In the genomic region with DNA sequence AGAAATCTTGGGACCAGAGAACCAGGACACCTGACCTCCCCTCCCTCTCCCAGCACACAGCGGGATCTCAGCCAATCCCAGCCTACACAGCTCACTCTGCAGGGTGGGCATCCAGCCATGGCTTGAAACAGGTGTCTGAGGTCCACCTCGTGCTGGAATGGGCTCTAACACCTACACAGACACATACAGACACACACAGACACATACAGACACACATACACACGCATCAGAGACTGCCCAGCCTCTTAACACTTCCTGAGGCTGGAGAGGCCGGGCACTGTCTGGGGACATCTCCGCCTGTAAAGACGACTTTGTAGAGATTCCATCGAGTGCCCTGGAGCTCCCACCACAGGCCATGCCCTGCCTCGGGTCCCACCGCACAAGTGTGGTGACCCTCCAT, we compare ENCODE assay signal across 25 cellular contexts. TPM values are rescaled to one million over a fixed set of nuclear protein-coding genes. Genes with fewer than 3 reads are reported as not detected.
"Had no signal": no experiment of that assay in that cellular context is flagged by ENCODE, and none has a peak within 500 bp of the region (broad histone marks: within the 10 kb centered on the region; RNA-seq: fewer than 3 reads in every experiment).

No MANE protein-coding gene starts in this region.

- H3K27ac Mint-ChIP-seq: activated naive CD8-positive, alpha-beta T cell treated with anti-CD3 and anti-CD28 coated beads, Interleukin-2, amount 10 ng/mL, durations not matched to agents 7 days and 5 days; natural killer cell had no signal

- H3K4me1 ChIP-seq: foreskin keratinocyte, left ventricle myocardium inferior, tibial artery had no signal

- ATAC-seq: activated T-cell treated with anti-CD3 and anti-CD28 coated beads, Interleukin-2, amount 50 U/mL, for 4 hours; foreskin keratinocyte; natural killer cell; right cardiac atrium; stimulated activated effector memory CD8-positive, alpha-beta T cell treated with anti-CD3 and anti-CD28 coated beads, Interleukin-12 subunit alpha, Interleukin-12 subunit beta, amount 100 ng/mL, for 72 hours; stimulated activated naive CD8-positive, alpha-beta T cell treated with anti-CD3 and anti-CD28 coated beads, Interleukin-15, amount 100 ng/mL, for 72 hours had no signal

- DNase-seq: activated CD8-positive, alpha-beta memory T cell treated with anti-CD3 and anti-CD28 coated beads, Interleukin-2, amount 50 U/mL, for 4 hours; activated naive CD4-positive, alpha-beta T cell treated with Interleukin-2 at 50 U/mL for 16 hours; activated naive CD8-positive, alpha-beta T cell treated with anti-CD3 and anti-CD28 coated beads, Interleukin-2, amount 10 ng/mL, durations not matched to agents 7 days and 5 days; activated T-cell treated with anti-CD3 and anti-CD28 coated beads, Interleukin-2, amount 50 U/mL, for 4 hours; amygdala; effector CD4-positive, alpha-beta T cell; foreskin keratinocyte; left ventricle myocardium inferior; midbrain; natural killer cell; ovary; right cardiac atrium; stimulated activated CD4-positive, alpha-beta T cell treated with anti-CD3 and anti-CD28 coated beads, Interleukin-2, amount 100 ng/mL, for 24 hours; stimulated activated naive CD8-positive, alpha-beta T cell treated with anti-CD3 and anti-CD28 coated beads, Interleukin-15, amount 100 ng/mL, for 72 hours; T-helper 1 cell had no signal

- H3K27me3 ChIP-seq: foreskin keratinocyte, neutrophil, ovary, tibial artery had no signal

- H3K36me3 Mint-ChIP-seq: natural killer cell had no signal

- H3K4me3 Mint-ChIP-seq: activated naive CD8-positive, alpha-beta T cell treated with anti-CD3 and anti-CD28 coated beads, Interleukin-2, amount 10 ng/mL, durations not matched to agents 7 days and 5 days; activated T-cell treated with anti-CD3 and anti-CD28 coated beads, Interleukin-2, amount 50 U/mL, for 4 hours; natural killer cell; stimulated activated effector memory CD8-positive, alpha-beta T cell treated with anti-CD3 and anti-CD28 coated beads, Interleukin-12 subunit alpha, Interleukin-12 subunit beta, amount 100 ng/mL, for 72 hours; stimulated activated naive CD8-positive, alpha-beta T cell treated with anti-CD3 and anti-CD28 coated beads, Interleukin-15, amount 100 ng/mL, for 72 hours had no signal

- H3K27ac ChIP-seq: foreskin keratinocyte, left ventricle myocardium inferior, neutrophil, ovary, skin epidermis, tibial artery had no signal

- H3K9me3 ChIP-seq: left ventricle myocardium inferior, neutrophil, ovary, tibial artery had no signal

- H3K27me3 Mint-ChIP-seq: activated naive CD8-positive, alpha-beta T cell treated with anti-CD3 and anti-CD28 coated beads, Interleukin-2, amount 10 ng/mL, durations not matched to agents 7 days and 5 days had no signal

- H3K36me3 ChIP-seq: left ventricle myocardium inferior, ovary had no signal

- H3K4me3 ChIP-seq: left ventricle myocardium inferior, ovary, skin epidermis, tibial artery had no signal

- H3K9me3 Mint-ChIP-seq: activated naive CD8-positive, alpha-beta T cell treated with anti-CD3 and anti-CD28 coated beads, Interleukin-2, amount 10 ng/mL, durations not matched to agents 7 days and 5 days; natural killer cell had no signal

RNA-seq across cellular contexts. Expression of gene SPDYC, which starts 48.4 kb away (rescaled TPM):
- total RNA-seq: activated naive CD8-positive, alpha-beta T cell treated with anti-CD3 and anti-CD28 coated beads, Interleukin-2, amount 10 ng/mL, durations not matched to agents 7 days and 5 days; activated T-cell treated with anti-CD3 and anti-CD28 coated beads, Interleukin-2, amount 50 U/mL, for 4 hours; cerebellum; foreskin keratinocyte; glomerular endothelial cell; kidney epithelial cell; left ventricle myocardium inferior; lung microvascular endothelial cell; natural killer cell; ovary; pulmonary artery endothelial cell; right cardiac atrium had no signal
- polyA plus RNA-seq: esophagus, foreskin keratinocyte, right cardiac atrium had no signal
